In genomic region chr17:15891348-15891747, GRCh38 we compare ENCODE assay signal across 25 cellular contexts.
"Had no signal": no experiment of that assay in that cellular context is flagged by ENCODE, and none has a peak within 500 bp of the region (broad histone marks: within the 10 kb centered on the region; RNA-seq: fewer than 3 reads in every experiment).

No MANE protein-coding gene starts in this region.

- ATAC-seq: activated CD4-positive, CD25-positive, alpha-beta regulatory T cell treated with anti-CD3 and anti-CD28 coated beads, Interleukin-2, amount 50 U/mL, for 24 hours; lower lobe of right lung; natural killer cell; stimulated activated naive CD8-positive, alpha-beta T cell treated with anti-CD3 and anti-CD28 coated beads, Interleukin-15, Interleukin-2, amounts not matched to agents 100 U/mL and 50 U/mL, for 24 hours had no signal

- H3K4me3 ChIP-seq: coronary artery, lower lobe of right lung, ovary, prostate gland, testis, transverse colon had no signal

- DNase-seq: activated CD4-positive, alpha-beta memory T cell treated with anti-CD3 and anti-CD28 coated beads, Interleukin-2, amount 10 ng/mL, durations not matched to agents 7 days and 5 days; activated CD4-positive, alpha-beta T cell treated with anti-CD3 and anti-CD28 coated beads, Interleukin-2, amount 10 ng/mL, durations not matched to agents 7 days and 5 days; activated CD8-positive, alpha-beta memory T cell treated with anti-CD3 and anti-CD28 coated beads, Interleukin-2, amount 50 U/mL, for 48 hours; activated gamma-delta T cell; activated naive CD4-positive, alpha-beta T cell treated with anti-CD3 and anti-CD28 coated beads, Interleukin-2, amount 50 U/mL, for 16 hours; activated T-cell treated with anti-CD3 and anti-CD28 coated beads, Interleukin-2, amount 50 U/mL, for 24 hours; amniotic stem cell; foreskin fibroblast; head of caudate nucleus; hypothalamus; lower lobe of right lung; mesendoderm; natural killer cell; ovary; stimulated activated CD4-positive, alpha-beta T cell treated with anti-CD3 and anti-CD28 coated beads, Interleukin-4, amount 100 ng/mL, for 1 hour; stimulated activated naive CD8-positive, alpha-beta T cell treated with anti-CD3 and anti-CD28 coated beads, Interleukin-15, Interleukin-2, amounts not matched to agents 100 U/mL and 50 U/mL, for 24 hours; SW 1271; T-helper 9 cell; testis; transverse colon; WERI-Rb-1 had no signal

- H3K27ac ChIP-seq: coronary artery, neutrophil, ovary, testis, transverse colon, WERI-Rb-1 had no signal

- H3K4me1 ChIP-seq: testis had no signal

- H3K36me3 ChIP-seq: lower lobe of right lung, neutrophil, ovary, prostate gland, transverse colon, WERI-Rb-1 had no signal

- H3K9me3 ChIP-seq: lower lobe of right lung, neutrophil, ovary, prostate gland, testis, transverse colon had no signal

- H3K27me3 ChIP-seq: neutrophil, ovary, testis, transverse colon had no signal
